In genomic region chr11:69630009-69630870, GRCh38 we compare ENCODE assay signal across 1 cellular context.
TF ChIP-seq lines count a peak whose summit lies in the region.

No MANE protein-coding gene starts in this region.

TF ChIP-seq in Ishikawa, 13 proteins besides CTCF, POLR2A, EP300 and RAD21:
- TF ChIP-seq, protein P1, sequence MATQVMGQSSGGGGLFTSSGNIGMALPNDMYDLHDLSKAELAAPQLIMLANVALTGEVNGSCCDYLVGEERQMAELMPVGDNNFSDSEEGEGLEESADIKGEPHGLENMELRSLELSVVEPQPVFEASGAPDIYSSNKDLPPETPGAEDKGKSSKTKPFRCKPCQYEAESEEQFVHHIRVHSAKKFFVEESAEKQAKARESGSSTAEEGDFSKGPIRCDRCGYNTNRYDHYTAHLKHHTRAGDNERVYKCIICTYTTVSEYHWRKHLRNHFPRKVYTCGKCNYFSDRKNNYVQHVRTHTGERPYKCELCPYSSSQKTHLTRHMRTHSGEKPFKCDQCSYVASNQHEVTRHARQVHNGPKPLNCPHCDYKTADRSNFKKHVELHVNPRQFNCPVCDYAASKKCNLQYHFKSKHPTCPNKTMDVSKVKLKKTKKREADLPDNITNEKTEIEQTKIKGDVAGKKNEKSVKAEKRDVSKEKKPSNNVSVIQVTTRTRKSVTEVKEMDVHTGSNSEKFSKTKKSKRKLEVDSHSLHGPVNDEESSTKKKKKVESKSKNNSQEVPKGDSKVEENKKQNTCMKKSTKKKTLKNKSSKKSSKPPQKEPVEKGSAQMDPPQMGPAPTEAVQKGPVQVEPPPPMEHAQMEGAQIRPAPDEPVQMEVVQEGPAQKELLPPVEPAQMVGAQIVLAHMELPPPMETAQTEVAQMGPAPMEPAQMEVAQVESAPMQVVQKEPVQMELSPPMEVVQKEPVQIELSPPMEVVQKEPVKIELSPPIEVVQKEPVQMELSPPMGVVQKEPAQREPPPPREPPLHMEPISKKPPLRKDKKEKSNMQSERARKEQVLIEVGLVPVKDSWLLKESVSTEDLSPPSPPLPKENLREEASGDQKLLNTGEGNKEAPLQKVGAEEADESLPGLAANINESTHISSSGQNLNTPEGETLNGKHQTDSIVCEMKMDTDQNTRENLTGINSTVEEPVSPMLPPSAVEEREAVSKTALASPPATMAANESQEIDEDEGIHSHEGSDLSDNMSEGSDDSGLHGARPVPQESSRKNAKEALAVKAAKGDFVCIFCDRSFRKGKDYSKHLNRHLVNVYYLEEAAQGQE (IDR thresholded peaks at IDR 0.05; ENCODE audit: low read depth), result no peak
- peak; percentile 95 for TF ChIP-seq USF1 (IDR thresholded peaks at IDR 0.05)
